Comparison of ENCODE assay signal across 19 cellular contexts in genomic region chr12:8956772-8957171, GRCh38. TPM values are rescaled to one million over a fixed set of nuclear protein-coding genes. Genes with fewer than 3 reads are reported as not detected.
DNase-seq lines count a peak whose midpoint lies in the region; ATAC-seq and TF ChIP-seq lines count a peak whose summit lies in the region.
"Had no signal": no experiment of that assay in that cellular context is flagged by ENCODE, and none has a peak within 500 bp of the region (broad histone marks: within the 10 kb centered on the region; RNA-seq: fewer than 3 reads in every experiment).

No MANE protein-coding gene starts in this region.

- peaks cover 81% of the 10 kb centered on the region for H3K4me1 Mint-ChIP-seq in activated naive CD4-positive, alpha-beta T cell treated with anti-CD3 and anti-CD28 coated beads for 36 hours (ENCODE audit: low read depth)
- peaks cover 84% of the 10 kb centered on the region for H3K4me1 Mint-ChIP-seq in CD4-positive, alpha-beta T cell (ENCODE audit: low read depth)
- H3K4me1 Mint-ChIP-seq in T-helper 17 cell (peaks cover 58% of the 10 kb centered on the region), HFFc6 (ENCODE audit: low read depth) (no peaks in the 10 kb centered on the region)
- peaks cover 32 to 90% (median 75%) of the 10 kb centered on the region in 4 donors for H3K4me1 Mint-ChIP-seq in naive thymus-derived CD8-positive, alpha-beta T cell

- peak overlapping the region; percentile 33 for H3K27ac ChIP-seq in CD4-positive, alpha-beta T cell (ENCODE audit: low read depth, low read length)
- H3K27ac ChIP-seq: BLaER1, HL-60, KMS-11 had no signal

- no peaks in the 10 kb centered on the region for H3K9me3 ChIP-seq in CD4-positive, alpha-beta T cell (ENCODE audit: control insufficient read depth, low read length)
- no peaks in the 10 kb centered on the region for H3K9me3 ChIP-seq in T-helper 17 cell (ENCODE audit: control insufficient read depth, low read length, poor library complexity, severe bottlenecking)

- H3K27me3 ChIP-seq in CD4-positive, alpha-beta T cell (ENCODE audit: control insufficient read depth, insufficient read depth, low read length): no peaks in the 10 kb centered on the region
- H3K27me3 ChIP-seq: BLaER1 had no signal

- no peak for ATAC-seq in CD4-positive, alpha-beta T cell (ENCODE audit: poor library complexity)
- ATAC-seq in T-helper 17 cell: no peak
- ATAC-seq in naive thymus-derived CD8-positive, alpha-beta T cell: no peak
- no peak for ATAC-seq in GM18517 (IDR thresholded peaks at IDR 0.05; ENCODE audit: unreplicated experiment)

- intact Hi-C loops in activated naive CD4-positive, alpha-beta T cell treated with anti-CD3 and anti-CD28 coated beads for 36 hours (cut with micrococcal nuclease): no loop called here
- intact Hi-C loops in CD4-positive, alpha-beta T cell (cut with DNase I, micrococcal nuclease): loop anchor here in 1 of 2 experiments (5.0 kb wide), 1 partner anchor 36 kb away; no protein-coding TSS in a partner anchor

- no peak for DNase-seq in activated naive CD4-positive, alpha-beta T cell treated with anti-CD3 and anti-CD28 coated beads for 36 hours
- DNase-seq in activated naive CD4-positive, alpha-beta T cell (lab: John Stamatoyannopoulos, UW): no peak
- no peak for DNase-seq in CD4-positive, alpha-beta T cell
- DNase-seq in T-helper 17 cell (no peak), HFFc6 (no peak), NCI-H82 (lab: John Stamatoyannopoulos, UW) (no peak)
- no peak for DNase-seq in naive thymus-derived CD8-positive, alpha-beta T cell
- DNase-seq: DMS79 treated with DMSO at 0.1 percent for 48 hours, H7, MV-4-11, NCI-H1694 treated with DMSO at 0.1 percent for 48 hours, NCI-H2107, NCI-H510A, NCI-H748 treated with DMSO at 0.1 percent for 48 hours, SHP77 treated with DMSO at 0.1 percent for 48 hours had no signal

- no peak overlapping the region for H3K4me3 Mint-ChIP-seq in activated naive CD4-positive, alpha-beta T cell treated with anti-CD3 and anti-CD28 coated beads for 36 hours
- peak overlapping the region; percentile 57 for H3K4me3 Mint-ChIP-seq in CD4-positive, alpha-beta T cell
- H3K4me3 Mint-ChIP-seq in T-helper 17 cell (no peak overlapping the region), HFFc6 (no peak overlapping the region)
- H3K4me3 Mint-ChIP-seq in naive thymus-derived CD8-positive, alpha-beta T cell: peak overlapping the region in 7 of 10 donors; percentile 1 to 62 (median 40)

- CTCF ChIA-PET in activated naive CD4-positive, alpha-beta T cell treated with anti-CD3 and anti-CD28 coated beads for 36 hours (lab: Charles Lee): no interaction called here
- CTCF ChIA-PET in CD4-positive, alpha-beta T cell (lab: Charles Lee): no interaction called here

- H3K27me3 Mint-ChIP-seq in activated naive CD4-positive, alpha-beta T cell treated with anti-CD3 and anti-CD28 coated beads for 36 hours (ENCODE audit: low read depth): no peaks in the 10 kb centered on the region
- H3K27me3 Mint-ChIP-seq in CD4-positive, alpha-beta T cell: no peaks in the 10 kb centered on the region
- no peaks in the 10 kb centered on the region for H3K27me3 Mint-ChIP-seq in T-helper 17 cell
- no peaks in the 10 kb centered on the region for H3K27me3 Mint-ChIP-seq in naive thymus-derived CD8-positive, alpha-beta T cell
- H3K27me3 Mint-ChIP-seq in HFFc6 (ENCODE audit: insufficient read depth): peaks cover 1% of the 10 kb centered on the region; the same call in 1 of the 2 replicates

- POLR2A ChIA-PET in CD4-positive, alpha-beta T cell (lab: Charles Lee): interaction anchor here (1.0 kb wide), 1 partner anchor 53 kb away, joined by 3 read pairs; no protein-coding TSS in a partner anchor
- POLR2A ChIA-PET in naive thymus-derived CD8-positive, alpha-beta T cell (lab: Charles Lee): no interaction called here

- H3K9me3 Mint-ChIP-seq in activated naive CD4-positive, alpha-beta T cell treated with anti-CD3 and anti-CD28 coated beads for 36 hours: peaks cover 11% of the 10 kb centered on the region
- no peaks in the 10 kb centered on the region for H3K9me3 Mint-ChIP-seq in CD4-positive, alpha-beta T cell
- peaks cover 0 to 12% (median 5%) of the 10 kb centered on the region in 9 donors for H3K9me3 Mint-ChIP-seq in naive thymus-derived CD8-positive, alpha-beta T cell
- no peaks in the 10 kb centered on the region for H3K9me3 Mint-ChIP-seq in HFFc6

- H3K27ac Mint-ChIP-seq in activated naive CD4-positive, alpha-beta T cell treated with anti-CD3 and anti-CD28 coated beads for 36 hours: peak overlapping the region; percentile 26
- peak overlapping the region; percentile 93 for H3K27ac Mint-ChIP-seq in CD4-positive, alpha-beta T cell
- peak overlapping the region; percentile 99 for H3K27ac Mint-ChIP-seq in T-helper 17 cell
- peak overlapping the region; percentile 35 to 91 (median 83) for H3K27ac Mint-ChIP-seq in naive thymus-derived CD8-positive, alpha-beta T cell
- no peak overlapping the region for H3K27ac Mint-ChIP-seq in HFFc6

- no peak for TF ChIP-seq CTCF in CD4-positive, alpha-beta T cell (IDR thresholded peaks at IDR 0.05)
- no peak for TF ChIP-seq CTCF in HFFc6 (IDR thresholded peaks at IDR 0.05)

- peaks cover 11% of the 10 kb centered on the region for H3K36me3 Mint-ChIP-seq in activated naive CD4-positive, alpha-beta T cell treated with anti-CD3 and anti-CD28 coated beads for 36 hours (ENCODE audit: low read depth)
- H3K36me3 Mint-ChIP-seq in CD4-positive, alpha-beta T cell (ENCODE audit: low read depth): peaks cover 25% of the 10 kb centered on the region
- peaks cover 3% of the 10 kb centered on the region for H3K36me3 Mint-ChIP-seq in T-helper 17 cell (ENCODE audit: low read depth)
- peaks cover 0 to 9% (median 2%) of the 10 kb centered on the region in 3 donors for H3K36me3 Mint-ChIP-seq in naive thymus-derived CD8-positive, alpha-beta T cell
- H3K36me3 Mint-ChIP-seq in HFFc6 (ENCODE audit: low read depth): peaks cover 5% of the 10 kb centered on the region; the same call in 1 of the 2 replicates

RNA-seq across cellular contexts. Expression of gene M6PR, which starts 7.3 kb away (rescaled TPM):
- total RNA-seq in activated naive CD4-positive, alpha-beta T cell treated with anti-CD3 and anti-CD28 coated beads for 36 hours: 100 to 1,000 TPM; 139 to 140 TPM
- 10 to 100 TPM; 53.4 to 55.8 TPM for total RNA-seq in CD4-positive, alpha-beta T cell
- 100 to 1,000 TPM; 185 to 188 TPM for total RNA-seq in T-helper 17 cell
- 100 to 1,000 TPM; 173 to 175 TPM for total RNA-seq in naive thymus-derived CD8-positive, alpha-beta T cell
- 100 to 1,000 TPM; 228 to 260 (median 238) TPM for polyA plus RNA-seq in naive thymus-derived CD8-positive, alpha-beta T cell
- total RNA-seq in HFFc6 (2021; fragmentation: NEBNext Ultra II Directional; extraction: Animal tissue kit (Norgen Biotek cat#: 25700)): 100 to 1,000 TPM; 138 to 160 (median 151) TPM

RNA-seq across cellular contexts. Expression of gene KLRG1, which starts 32.6 kb away (rescaled TPM):
- 1 to 10 TPM; 3.9 to 5.2 TPM for total RNA-seq in activated naive CD4-positive, alpha-beta T cell treated with anti-CD3 and anti-CD28 coated beads for 36 hours
- total RNA-seq in CD4-positive, alpha-beta T cell: 10 to 100 TPM in 1 of 2 experiments, 1 to 10 TPM in 1; 8.4 to 10.5 TPM
- 10 to 100 TPM in 1 of 2 donors, 1 to 10 TPM in 1; 9.9 to 22.2 TPM for total RNA-seq in T-helper 17 cell
- 1 to 10 TPM; 4.1 to 5.0 TPM for total RNA-seq in naive thymus-derived CD8-positive, alpha-beta T cell
- polyA plus RNA-seq in naive thymus-derived CD8-positive, alpha-beta T cell: 100 to 1,000 TPM in 1 of 3 donors, 10 to 100 TPM in 2; 13.8 to 237 (median 14.7) TPM
- total RNA-seq in HFFc6 (2021; fragmentation: NEBNext Ultra II Directional; extraction: Animal tissue kit (Norgen Biotek cat#: 25700)): under 1 TPM in 2 of 6 experiments, not detected in 4; 0.25 to 0.26 TPM

RNA-seq across cellular contexts. Expression of gene PHC1, which starts 42.5 kb away (rescaled TPM):
- total RNA-seq in activated naive CD4-positive, alpha-beta T cell treated with anti-CD3 and anti-CD28 coated beads for 36 hours: 10 to 100 TPM; 24.4 to 26.5 TPM
- 10 to 100 TPM; 46.6 to 47.2 TPM for total RNA-seq in CD4-positive, alpha-beta T cell
- 10 to 100 TPM; 52.7 to 54.1 TPM for total RNA-seq in T-helper 17 cell
- total RNA-seq in naive thymus-derived CD8-positive, alpha-beta T cell: 10 to 100 TPM; 36.3 to 39.2 TPM
- 10 to 100 TPM; 12.3 to 20.3 (median 15.7) TPM for polyA plus RNA-seq in naive thymus-derived CD8-positive, alpha-beta T cell
- total RNA-seq in HFFc6 (2021; fragmentation: NEBNext Ultra II Directional; extraction: Animal tissue kit (Norgen Biotek cat#: 25700)): 10 to 100 TPM; 17.2 to 22.3 (median 19.9) TPM

Comparison
In these comparisons a context has a peak if more than half of its experiments do, and no peak if none do; other contexts are left out.
1. H3K4me3 Mint-ChIP-seq: peak in CD4-positive, alpha-beta T cell (single experiment) and naive thymus-derived CD8-positive, alpha-beta T cell (7 of 10); none in activated naive CD4-positive, alpha-beta T cell treated with anti-CD3 and anti-CD28 coated beads for 36 hours (single experiment), T-helper 17 cell (single experiment) and HFFc6 (single experiment).